ENCODE assay signal across 9 cellular contexts in the genomic region with DNA sequence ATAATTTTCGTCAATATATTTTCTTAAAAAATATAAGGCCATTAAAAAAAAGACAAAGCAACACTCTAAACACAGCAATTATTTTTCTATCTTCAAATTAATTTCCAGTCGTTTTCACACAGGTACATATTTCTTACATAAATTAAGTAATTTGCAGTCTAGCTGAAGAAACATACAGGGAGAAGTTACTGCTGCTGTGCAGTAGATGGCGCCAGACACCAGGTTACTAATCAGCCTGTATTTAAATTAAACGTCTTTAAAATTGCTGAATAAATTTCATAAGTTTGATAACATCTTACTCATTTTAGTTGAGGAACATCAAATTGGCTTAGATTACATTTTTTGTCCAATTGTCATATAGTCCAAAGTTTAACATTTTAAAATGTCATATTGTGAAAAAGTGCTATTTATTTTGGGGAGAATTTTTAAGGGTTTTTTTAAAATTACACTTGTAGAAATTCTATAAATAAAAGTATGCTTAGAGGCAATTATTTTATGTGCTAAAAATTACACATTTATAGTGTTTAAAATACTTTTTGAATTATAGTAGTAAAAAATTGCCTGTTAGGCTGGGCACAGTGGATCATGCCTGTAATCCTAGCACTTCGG.
A peak's percentile ranks its signal among the peaks of the same experiment; 100 is the strongest.
DNase-seq lines count a peak whose midpoint lies in the region; ATAC-seq and TF ChIP-seq lines count a peak whose summit lies in the region.
"Had no signal": no experiment of that assay in that cellular context is flagged by ENCODE, and none has a peak within 500 bp of the region (broad histone marks: within the 10 kb centered on the region; RNA-seq: fewer than 3 reads in every experiment).

No MANE protein-coding gene starts in this region.

- CTCF ChIA-PET in HEK293T (lab: Yijun Ruan, JAX): interaction anchor here (0.8 to 1.5 kb wide), 5 partner anchors 12 to 563 kb away, joined by 4 to 5 read pairs (median 4); no protein-coding TSS in a partner anchor

- no peak for ATAC-seq in psoas muscle
- ATAC-seq in HG03457 (IDR thresholded peaks at IDR 0.05; ENCODE audit: unreplicated experiment): no peak
- ATAC-seq in HG02870 (IDR thresholded peaks at IDR 0.05; ENCODE audit: unreplicated experiment): no peak

- DNase-seq in EH (ENCODE audit: low read depth): peak; percentile 67
- peak; percentile 17 for DNase-seq in HEK293T (ENCODE audit: extremely low spot score)
- peak; percentile 64 for DNase-seq in NCI-H748 (lab: John Stamatoyannopoulos, UW; ENCODE audit: unreplicated experiment)
- peak; percentile 20 for DNase-seq in activated T-cell treated with anti-CD3 and anti-CD28 coated beads for 1 hour (ENCODE audit: low read depth)
- DNase-seq in fibroblast of the aortic adventitia (ENCODE audit: low read depth): peak; percentile 83
- peak; percentile 29 to 46 for DNase-seq in psoas muscle
- DNase-seq: activated naive CD8-positive, alpha-beta T cell treated with anti-CD3 and anti-CD28 coated beads, Interleukin-2, amount 10 ng/mL, durations not matched to agents 7 days and 5 days had no signal

- whole genome bisulfite sequencing in psoas muscle, 3 donors: 19 to 20% (median 19%) methylated on average over 5 of the region's 5 CpGs

- no peaks in the 10 kb centered on the region for H3K4me1 ChIP-seq in psoas muscle

- intact Hi-C loops in psoas muscle (cut with DNase I): loop anchor here in 1 of 2 donors (5.0 to 10.0 kb wide), 2 partner anchors 564 to 1517 kb away; no protein-coding TSS in a partner anchor

- H3K27ac ChIP-seq in psoas muscle: no peak overlapping the region

- peak; percentile 93 for TF ChIP-seq CTCF in fibroblast of the aortic adventitia (IDR thresholded peaks at IDR 0.05; ENCODE audit: insufficient read depth, low read length)
- TF ChIP-seq CTCF in psoas muscle (IDR thresholded peaks at IDR 0.05): peak; percentile 85

- no peaks in the 10 kb centered on the region for H3K27me3 ChIP-seq in psoas muscle (ENCODE audit: insufficient read depth in 3 of 3, low read length in 2 of 3)

- H3K4me3 ChIP-seq in fibroblast of the aortic adventitia (ENCODE audit: low read depth, low read length): no peak overlapping the region
- H3K4me3 ChIP-seq in psoas muscle: no peak overlapping the region

- POLR2A ChIA-PET in HEK293T (lab: Yijun Ruan, JAX): interaction anchor here (1.5 kb wide), 1 partner anchor 88 kb away, joined by 5 read pairs; no protein-coding TSS in a partner anchor

- H3K9me3 ChIP-seq in psoas muscle: no peaks in the 10 kb centered on the region

- H3K36me3 ChIP-seq in psoas muscle (ENCODE audit: insufficient read depth in 1 of 2, low read depth in 1 of 2): no peaks in the 10 kb centered on the region

TF ChIP-seq in HEK293T, 16 proteins besides CTCF, POLR2A, EP300 and RAD21:
- no peak for TF ChIP-seq ZNF384 (IDR thresholded peaks at IDR 0.05)
TF ChIP-seq in HEK293T: peak in this region for 0.

Comparison
In these comparisons a context has a peak if more than half of its experiments do, and no peak if none do; other contexts are left out.
1. DNase-seq: peak in every context shown above with its lines; median percentile 83 in fibroblast of the aortic adventitia; 67 in EH; 64 in NCI-H748; 38 in psoas muscle; 20 in activated T-cell treated with anti-CD3 and anti-CD28 coated beads for 1 hour; 17 in HEK293T.